2 cellular contexts compared by ENCODE assay signal in genomic region chrX:16103625-16104024, GRCh38.
TF ChIP-seq lines count a peak whose summit lies in the region.

No MANE protein-coding gene starts in this region.

TF ChIP-seq in H1, 55 proteins besides CTCF, POLR2A, EP300 and RAD21:
- TF ChIP-seq HDAC6 (IDR thresholded peaks at IDR 0.05; ENCODE audit: low read depth, low read length): no peak
- TF ChIP-seq EZH2 (IDR thresholded peaks at IDR 0.05; ENCODE audit: low read depth, low read length, severe bottlenecking): no peak
- no peak for TF ChIP-seq SAP30 (IDR thresholded peaks at IDR 0.05; ENCODE audit: insufficient read depth, insufficient replicate concordance, low read length)
- TF ChIP-seq TEAD4 (IDR thresholded peaks at IDR 0.05; ENCODE audit: low read depth, low read length): no peak
- no peak for TF ChIP-seq SP2 (IDR thresholded peaks at IDR 0.05; ENCODE audit: low read length)

TF ChIP-seq in SK-N-SH, 30 proteins besides CTCF, POLR2A, EP300 and RAD21:
- TF ChIP-seq ELF1 (IDR thresholded peaks at IDR 0.05) (no peak), PBX3 (IDR thresholded peaks at IDR 0.05) (no peak), USF2 (IDR thresholded peaks at IDR 0.05; ENCODE audit: borderline replicate concordance, low read depth, low read length) (no peak), RCOR1 (IDR thresholded peaks at IDR 0.05; ENCODE audit: low read length) (no peak), JUND (IDR thresholded peaks at IDR 0.05) (no peak), TEAD4 (IDR thresholded peaks at IDR 0.05; ENCODE audit: borderline replicate concordance, insufficient read depth) (no peak), USF1 (IDR thresholded peaks at IDR 0.05; ENCODE audit: borderline replicate concordance, low read depth) (no peak)
TF ChIP-seq in SK-N-SH: peak in this region for 0.
